20 cellular contexts compared by ENCODE assay signal in the genomic region with DNA sequence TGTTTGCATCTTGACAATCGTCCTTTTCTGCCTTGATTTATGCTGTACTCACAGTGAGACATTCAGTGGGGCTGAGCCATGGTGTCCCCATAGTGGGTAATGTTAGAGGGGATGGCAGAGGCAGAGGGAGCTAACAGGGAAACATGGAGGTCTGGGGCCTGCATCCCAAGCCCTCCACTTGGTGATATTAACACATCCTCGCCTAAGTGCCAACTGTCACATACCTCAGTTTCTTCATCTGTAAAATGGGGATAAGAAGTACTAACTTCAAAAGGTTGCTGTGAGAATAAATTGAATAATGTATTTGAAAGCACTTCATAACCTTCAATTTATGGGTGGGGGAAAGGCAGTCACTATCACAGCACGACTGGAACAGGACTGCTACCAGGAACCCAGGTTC. TPM values are rescaled to one million over a fixed set of nuclear protein-coding genes. Genes with fewer than 3 reads are reported as not detected.
"Had no signal": no experiment of that assay in that cellular context is flagged by ENCODE, and none has a peak within 500 bp of the region (broad histone marks: within the 10 kb centered on the region; RNA-seq: fewer than 3 reads in every experiment).

No MANE protein-coding gene starts in this region.

- H3K36me3 ChIP-seq: colonic mucosa, uterus had no signal

- H3K9me3 ChIP-seq: colonic mucosa, esophagus muscularis mucosa, left ventricle myocardium inferior, testis, uterus had no signal

- H3K27ac Mint-ChIP-seq: mesothelial cell of epicardium had no signal

- ATAC-seq: activated naive CD4-positive, alpha-beta T cell treated with anti-CD3 and anti-CD28 coated beads, Interleukin-2, amount 50 U/mL, for 72 hours; natural killer cell had no signal

- H3K4me1 Mint-ChIP-seq: natural killer cell had no signal

- H3K4me3 Mint-ChIP-seq: mesothelial cell of epicardium, natural killer cell had no signal

- H3K4me1 ChIP-seq: colonic mucosa, left ventricle myocardium inferior, testis, uterus had no signal

- DNase-seq: activated CD4-positive, alpha-beta T cell treated with anti-CD3 and anti-CD28 coated beads for 1 hour; amniotic stem cell; colonic mucosa; dorsolateral prefrontal cortex; glutamatergic neuron; hippocampal formation; left ventricle myocardium inferior; mammary epithelial cell; natural killer cell; retina; stimulated activated CD4-positive, alpha-beta T cell treated with anti-CD3 and anti-CD28 coated beads, Interleukin-2, amount 100 ng/mL, for 48 hours; stimulated activated CD8-positive, alpha-beta memory T cell treated with anti-CD3 and anti-CD28 coated beads, Interleukin-4, amount 100 ng/mL, for 48 hours; stimulated activated naive CD4-positive, alpha-beta T cell; testis; trophoblast cell; uterus had no signal

- H3K4me3 ChIP-seq: colonic mucosa, dorsolateral prefrontal cortex, esophagus muscularis mucosa, left ventricle myocardium inferior, testis, uterus had no signal

- H3K9me3 Mint-ChIP-seq: activated naive CD4-positive, alpha-beta T cell treated with anti-CD3 and anti-CD28 coated beads, Interleukin-2, amount 50 U/mL, for 72 hours; mesothelial cell of epicardium; natural killer cell had no signal

- H3K27me3 ChIP-seq: colonic mucosa, dorsolateral prefrontal cortex, esophagus muscularis mucosa, testis, uterus had no signal

- H3K27ac ChIP-seq: colonic mucosa, dorsolateral prefrontal cortex, esophagus muscularis mucosa, left ventricle myocardium inferior, testis, uterus had no signal

- H3K27me3 Mint-ChIP-seq: progenitor cell of endocrine pancreas had no signal

RNA-seq across cellular contexts. Expression of gene ACBD7, which starts 36.3 kb away (rescaled TPM):
- total RNA-seq: left ventricle myocardium inferior had no signal
